In the genomic region with DNA sequence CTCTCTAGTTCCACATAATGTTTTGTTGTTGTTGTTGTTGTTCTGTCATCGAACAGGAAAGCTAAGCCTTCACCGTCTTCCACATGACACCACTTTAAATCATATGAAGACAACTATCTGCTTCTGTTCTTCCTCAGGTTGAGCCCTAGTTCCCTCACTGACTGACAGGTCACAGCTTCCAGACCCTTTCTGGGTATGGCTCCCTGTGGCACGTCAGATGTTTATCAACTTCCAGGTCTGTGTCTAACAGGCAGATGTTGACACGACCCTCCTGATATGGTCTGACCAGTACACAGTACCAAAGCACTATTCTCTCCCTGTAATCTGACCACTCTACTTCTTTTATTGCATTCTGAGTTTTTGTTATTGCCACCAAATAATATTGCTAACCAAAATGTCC, we compare ENCODE assay signal across 34 cellular contexts. TPM values are rescaled to one million over a fixed set of nuclear protein-coding genes. Genes with fewer than 3 reads are reported as not detected.
"Had no signal": no experiment of that assay in that cellular context is flagged by ENCODE, and none has a peak within 500 bp of the region (broad histone marks: within the 10 kb centered on the region; RNA-seq: fewer than 3 reads in every experiment).

No MANE protein-coding gene starts in this region.

- H3K27ac ChIP-seq: body of pancreas, breast epithelium, Peyer's patch had no signal

- ATAC-seq: activated CD4-positive, alpha-beta T cell treated with anti-CD3 and anti-CD28 coated beads for 36 hours; activated CD4-positive, CD25-positive, alpha-beta regulatory T cell treated with anti-CD3 and anti-CD28 coated beads, Interleukin-2, amount 50 U/mL, for 24 hours; activated CD8-positive, alpha-beta T cell treated with anti-CD3 and anti-CD28 coated beads, Interleukin-2, amount 10 ng/mL, durations not matched to agents 7 days and 5 days; PC-3; Right ventricle myocardium inferior had no signal

- H3K36me3 ChIP-seq: breast epithelium, MG63, Peyer's patch had no signal

- H3K36me3 Mint-ChIP-seq: activated naive CD4-positive, alpha-beta T cell treated with anti-CD3 and anti-CD28 coated beads, Interleukin-2, amount 50 U/mL, for 24 hours; activated naive CD8-positive, alpha-beta T cell treated with anti-CD3 and anti-CD28 coated beads, Interleukin-2, amount 10 ng/mL, durations not matched to agents 7 days and 5 days had no signal

- H3K27me3 ChIP-seq: body of pancreas, breast epithelium, MG63, Peyer's patch had no signal

- H3K4me3 Mint-ChIP-seq: activated CD4-positive, alpha-beta T cell treated with anti-CD3 and anti-CD28 coated beads for 36 hours; activated CD4-positive, alpha-beta T cell treated with anti-CD3 and anti-CD28 coated beads, Interleukin-2, amount 10 ng/mL, durations not matched to agents 7 days and 5 days; activated CD8-positive, alpha-beta T cell treated with anti-CD3 and anti-CD28 coated beads, Interleukin-2, amount 10 ng/mL, durations not matched to agents 7 days and 5 days; activated naive CD4-positive, alpha-beta T cell treated with anti-CD3 and anti-CD28 coated beads, Interleukin-2, amount 50 U/mL, for 24 hours; activated naive CD8-positive, alpha-beta T cell treated with anti-CD3 and anti-CD28 coated beads, Interleukin-2, amount 10 ng/mL, durations not matched to agents 7 days and 5 days; activated T-cell treated with anti-CD3 and anti-CD28 coated beads, Interleukin-2, amount 50 U/mL, for 24 hours; T-helper 1 cell treated with Interleukin-12 subunit alpha and Interleukin-12 subunit beta and Interleukin-4 antibody, amounts not matched to agents 30 μg/mL and 1 μg/mL, for 36 hours; T-helper 2 cell treated with Interferon-gamma antibody and Interleukin-4, amounts not matched to agents 5 μg/mL and 100 μg/mL, for 36 hours had no signal

- H3K4me1 Mint-ChIP-seq: activated CD4-positive, alpha-beta T cell treated with anti-CD3 and anti-CD28 coated beads for 36 hours; activated CD4-positive, alpha-beta T cell treated with anti-CD3 and anti-CD28 coated beads, Interleukin-2, amount 10 ng/mL, durations not matched to agents 7 days and 5 days; activated naive CD4-positive, alpha-beta T cell treated with anti-CD3 and anti-CD28 coated beads, Interleukin-2, amount 50 U/mL, for 24 hours; activated naive CD8-positive, alpha-beta T cell treated with anti-CD3 and anti-CD28 coated beads, Interleukin-2, amount 10 ng/mL, durations not matched to agents 7 days and 5 days had no signal

- H3K27me3 Mint-ChIP-seq: activated CD4-positive, alpha-beta T cell treated with anti-CD3 and anti-CD28 coated beads for 36 hours; activated naive CD4-positive, alpha-beta T cell treated with anti-CD3 and anti-CD28 coated beads, Interleukin-2, amount 50 U/mL, for 24 hours; activated naive CD8-positive, alpha-beta T cell treated with anti-CD3 and anti-CD28 coated beads, Interleukin-2, amount 10 ng/mL, durations not matched to agents 7 days and 5 days; activated T-cell treated with anti-CD3 and anti-CD28 coated beads, Interleukin-2, amount 50 U/mL, for 24 hours had no signal

- H3K27ac Mint-ChIP-seq: activated CD4-positive, alpha-beta T cell treated with anti-CD3 and anti-CD28 coated beads for 36 hours; activated CD4-positive, alpha-beta T cell treated with anti-CD3 and anti-CD28 coated beads, Interleukin-2, amount 10 ng/mL, durations not matched to agents 7 days and 5 days; activated CD8-positive, alpha-beta T cell treated with anti-CD3 and anti-CD28 coated beads, Interleukin-2, amount 10 ng/mL, durations not matched to agents 7 days and 5 days; activated naive CD4-positive, alpha-beta T cell treated with anti-CD3 and anti-CD28 coated beads, Interleukin-2, amount 50 U/mL, for 24 hours; activated naive CD8-positive, alpha-beta T cell treated with anti-CD3 and anti-CD28 coated beads, Interleukin-2, amount 10 ng/mL, durations not matched to agents 7 days and 5 days; activated T-cell treated with anti-CD3 and anti-CD28 coated beads, Interleukin-2, amount 50 U/mL, for 24 hours; activated T-helper 2 cell treated with anti-CD3 and anti-CD28 coated beads, Interferon-gamma antibody, Interleukin-2, Interleukin-4, amounts not matched to agents 10 μg/mL and 5 μg/mL and 100 μg/mL, durations not matched to agents 14 hours and 24 hours and 36 hours; T-helper 1 cell treated with Interleukin-12 subunit alpha and Interleukin-12 subunit beta and Interleukin-4 antibody, amounts not matched to agents 30 μg/mL and 1 μg/mL, for 36 hours; T-helper 2 cell treated with Interferon-gamma antibody and Interleukin-4, amounts not matched to agents 5 μg/mL and 100 μg/mL, for 36 hours had no signal

- H3K9me3 Mint-ChIP-seq: activated CD4-positive, alpha-beta T cell treated with anti-CD3 and anti-CD28 coated beads, Interleukin-2, amount 10 ng/mL, durations not matched to agents 7 days and 5 days; activated naive CD4-positive, alpha-beta T cell treated with anti-CD3 and anti-CD28 coated beads, Interleukin-2, amount 50 U/mL, for 24 hours; activated naive CD8-positive, alpha-beta T cell treated with anti-CD3 and anti-CD28 coated beads, Interleukin-2, amount 10 ng/mL, durations not matched to agents 7 days and 5 days; activated T-cell treated with anti-CD3 and anti-CD28 coated beads, Interleukin-2, amount 50 U/mL, for 24 hours; activated T-helper 2 cell treated with anti-CD3 and anti-CD28 coated beads, Interferon-gamma antibody, Interleukin-2, Interleukin-4, amounts not matched to agents 10 μg/mL and 5 μg/mL and 100 μg/mL, durations not matched to agents 14 hours and 24 hours and 36 hours; T-helper 1 cell treated with Interleukin-12 subunit alpha and Interleukin-12 subunit beta and Interleukin-4 antibody, amounts not matched to agents 30 μg/mL and 1 μg/mL, for 36 hours; T-helper 2 cell treated with Interferon-gamma antibody and Interleukin-4, amounts not matched to agents 5 μg/mL and 100 μg/mL, for 36 hours had no signal

- DNase-seq: activated CD4-positive, alpha-beta T cell treated with anti-CD3 and anti-CD28 coated beads for 36 hours; activated CD4-positive, alpha-beta T cell treated with anti-CD3 and anti-CD28 coated beads, Interleukin-2, amount 10 ng/mL, durations not matched to agents 7 days and 5 days; activated CD4-positive, alpha-beta T cell treated with anti-CD3 and anti-CD28 coated beads, Interleukin-2, amount 50 U/mL, for 48 hours; activated CD8-positive, alpha-beta T cell treated with anti-CD3 and anti-CD28 coated beads, Interleukin-2, amount 10 ng/mL, durations not matched to agents 7 days and 5 days; activated gamma-delta T cell; activated naive CD4-positive, alpha-beta T cell treated with Interleukin-2 at 50 U/mL for 16 hours; activated naive CD8-positive, alpha-beta T cell treated with anti-CD3 and anti-CD28 coated beads, Interleukin-2, amount 10 ng/mL, durations not matched to agents 7 days and 5 days; activated T-cell treated with anti-CD3 and anti-CD28 coated beads, Interleukin-2, amount 50 U/mL, for 24 hours; amygdala; body of pancreas; caudate nucleus; Kasumi-1; KG1; MG63; NCI-H1092; NCI-H1436 treated with DMSO at 0.1 percent for 48 hours; NCI-H1694 treated with DMSO at 0.1 percent for 48 hours; NCI-H2029; NCI-H2171; NCI-H510A; NCI-H526; NCI-H748 treated with DMSO at 0.1 percent for 48 hours; NK-92 treated with Interleukin-12 subunit alpha and Interleukin-12 subunit beta, amount 100 ng/mL, for 24 hours; PC-3; Peyer's patch; RPMI8226; SIG-M5 had no signal

- H3K9me3 ChIP-seq: body of pancreas, breast epithelium, MG63, Peyer's patch had no signal

- H3K4me1 ChIP-seq: breast epithelium, Peyer's patch had no signal

- H3K4me3 ChIP-seq: body of pancreas, breast epithelium, MG63, Peyer's patch had no signal

RNA-seq across cellular contexts. Expression of gene PRDM5, which starts 51.4 kb away (rescaled TPM):
- total RNA-seq: activated CD4-positive, alpha-beta T cell treated with anti-CD3 and anti-CD28 coated beads, Interleukin-2, amount 10 ng/mL, durations not matched to agents 7 days and 5 days; activated T-helper 2 cell treated with anti-CD3 and anti-CD28 coated beads, Interferon-gamma antibody, Interleukin-2, Interleukin-4, amounts not matched to agents 10 μg/mL and 5 μg/mL and 100 μg/mL, durations not matched to agents 14 hours and 24 hours and 36 hours had no signal
